In genomic region chr9:3924145-3924544, GRCh38 we compare ENCODE assay signal across 16 cellular contexts.
DNase-seq lines count a peak whose midpoint lies in the region; ATAC-seq and TF ChIP-seq lines count a peak whose summit lies in the region.
"Had no signal": no experiment of that assay in that cellular context is flagged by ENCODE, and none has a peak within 500 bp of the region (broad histone marks: within the 10 kb centered on the region; RNA-seq: fewer than 3 reads in every experiment).

No MANE protein-coding gene starts in this region.

- H3K79me2 ChIP-seq in GM23338 (replicated peaks; ENCODE audit: insufficient read depth) = no peaks in the 10 kb centered on the region
- no peaks in the 10 kb centered on the region for H3K79me2 ChIP-seq in neural progenitor cell (ENCODE audit: low read depth)

- H3K9me3 Mint-ChIP-seq in GM23338 = no peaks in the 10 kb centered on the region
- H3K9me3 Mint-ChIP-seq in WTC11 = 0 out of 2 replicates have a peak, but pooled peaks cover 2% of the 10 kb centered on the region
- H3K9me3 Mint-ChIP-seq in neural progenitor cell = peaks cover 17% of the 10 kb centered on the region
- H3K9me3 Mint-ChIP-seq in activated CD8-positive, alpha-beta T cell treated with anti-CD3 and anti-CD28 coated beads for 36 hours = no peaks in the 10 kb centered on the region

- H3K36me3 ChIP-seq in GM23338 (ENCODE audit: insufficient read depth) (no peaks in the 10 kb centered on the region), neural progenitor cell (peaks cover 11% of the 10 kb centered on the region), heart left ventricle (no peaks in the 10 kb centered on the region)

- H4K20me1 ChIP-seq in GM23338 (replicated peaks; ENCODE audit: insufficient read depth) = no peaks in the 10 kb centered on the region
- no peaks in the 10 kb centered on the region for H4K20me1 ChIP-seq in neural progenitor cell (ENCODE audit: low read depth)

- H3K27ac Mint-ChIP-seq in GM23338 = no peak overlapping the region
- peak overlapping the region; percentile 19; the same call in 1 of the 2 replicates for H3K27ac Mint-ChIP-seq in WTC11
- H3K27ac Mint-ChIP-seq in neural progenitor cell = peak overlapping the region; percentile 69
- H3K27ac Mint-ChIP-seq in activated CD8-positive, alpha-beta T cell treated with anti-CD3 and anti-CD28 coated beads for 36 hours = no peak overlapping the region
- H3K27ac Mint-ChIP-seq: CD4-positive, alpha-beta memory T cell had no signal

- TF ChIP-seq CTCF in GM23338 (conservative IDR thresholded peaks at IDR 0.05; ENCODE audit: low read depth in 2 of 2) (no peak), WTC11 (IDR thresholded peaks at IDR 0.05) (no peak), neural progenitor cell (IDR thresholded peaks at IDR 0.05) (no peak), heart left ventricle (IDR thresholded peaks at IDR 0.05) (no peak)
- TF ChIP-seq CTCF in activated CD8-positive, alpha-beta T cell treated with anti-CD3 and anti-CD28 coated beads for 36 hours (IDR thresholded peaks at IDR 0.05) = no peak

- DNase-seq in GM23338 (ENCODE audit: low spot score) (peak; percentile 38), WTC11 (ENCODE audit: low spot score) (no peak), neural progenitor cell (ENCODE audit: low spot score) (no peak), heart left ventricle (no peak)
- no peak for DNase-seq in activated CD8-positive, alpha-beta T cell treated with anti-CD3 and anti-CD28 coated beads for 36 hours
- DNase-seq: C1 segment of cervical spinal cord; Calu3; CD4-positive, alpha-beta memory T cell; COR-L47; DND-41; GDM1; GOT3; H7; HCEC 1CT had no signal

- TF ChIP-seq POLR2A in heart left ventricle (IDR thresholded peaks at IDR 0.05) = no peak

- H3K4me3 ChIP-seq in GM23338 (no peak overlapping the region), neural progenitor cell (no peak overlapping the region), heart left ventricle (no peak overlapping the region)
- H3K4me3 ChIP-seq: GM12878 had no signal

- H3K36me3 Mint-ChIP-seq in GM23338 (ENCODE audit: low read depth) = no peaks in the 10 kb centered on the region
- no peaks in the 10 kb centered on the region for H3K36me3 Mint-ChIP-seq in WTC11
- peaks cover 60% of the 10 kb centered on the region for H3K36me3 Mint-ChIP-seq in neural progenitor cell
- H3K36me3 Mint-ChIP-seq in activated CD8-positive, alpha-beta T cell treated with anti-CD3 and anti-CD28 coated beads for 36 hours (ENCODE audit: low read depth) = no peaks in the 10 kb centered on the region
- H3K36me3 Mint-ChIP-seq: CD4-positive, alpha-beta memory T cell had no signal

- H2AFZ ChIP-seq in GM23338 = no peak overlapping the region
- no peak overlapping the region for H2AFZ ChIP-seq in neural progenitor cell (replicated peaks)

- H3K27me3 Mint-ChIP-seq in GM23338 (ENCODE audit: insufficient read depth, low read depth, poor library complexity) (peaks cover 3% of the 10 kb centered on the region), WTC11 (ENCODE audit: low read depth) (no peaks in the 10 kb centered on the region; the same call in 1 of the 2 replicates), neural progenitor cell (ENCODE audit: insufficient read depth, low read depth) (peaks cover 2% of the 10 kb centered on the region)
- H3K27me3 Mint-ChIP-seq in activated CD8-positive, alpha-beta T cell treated with anti-CD3 and anti-CD28 coated beads for 36 hours = peaks cover 3% of the 10 kb centered on the region

- H3K4me1 Mint-ChIP-seq in GM23338 (peaks cover 8% of the 10 kb centered on the region; the same call in 2 of the 3 replicates), WTC11 (peaks cover 11% of the 10 kb centered on the region), neural progenitor cell (peaks cover 37% of the 10 kb centered on the region)
- H3K4me1 Mint-ChIP-seq in activated CD8-positive, alpha-beta T cell treated with anti-CD3 and anti-CD28 coated beads for 36 hours (ENCODE audit: low read depth) = no peaks in the 10 kb centered on the region
- H3K4me1 Mint-ChIP-seq: CD4-positive, alpha-beta memory T cell had no signal

- ATAC-seq in GM23338 = peak; percentile 42; the same call in 2 of the 3 replicates
- ATAC-seq in WTC11 = no peak; the same call in none of the 2 replicates
- ATAC-seq in activated CD8-positive, alpha-beta T cell treated with anti-CD3 and anti-CD28 coated beads for 36 hours = no peak
- no peak for ATAC-seq in heart left ventricle
- ATAC-seq in GM19351 (IDR thresholded peaks at IDR 0.05; ENCODE audit: unreplicated experiment) = no peak
- ATAC-seq: GM12878 had no signal

- POLR2A ChIA-PET in WTC11 (lab: Charles Lee) = no interaction called here
- POLR2A ChIA-PET in activated CD8-positive, alpha-beta T cell treated with anti-CD3 and anti-CD28 coated beads for 36 hours (lab: Charles Lee) = no interaction called here

- CTCF ChIA-PET in WTC11 (lab: Charles Lee) = no interaction called here
- CTCF ChIA-PET in activated CD8-positive, alpha-beta T cell treated with anti-CD3 and anti-CD28 coated beads for 36 hours (lab: Charles Lee) = interaction anchor here (0.6 to 1.2 kb wide), 2 partner anchors 191 to 453 kb away, joined by 3 to 4 read pairs; no protein-coding TSS in a partner anchor

- H3K4me2 ChIP-seq in GM23338 = peak overlapping the region; percentile 33
- peak overlapping the region; percentile 35 for H3K4me2 ChIP-seq in neural progenitor cell

- H3K9me2 ChIP-seq in GM23338 (ENCODE audit: insufficient read depth) = no peaks in the 10 kb centered on the region; the same call in 1 of the 2 replicates

- H3K4me1 ChIP-seq in GM23338 (ENCODE audit: insufficient read depth) (no peaks in the 10 kb centered on the region), neural progenitor cell (peaks cover 22% of the 10 kb centered on the region), heart left ventricle (peaks cover 0 to 5% (median 0%) of the 10 kb centered on the region in 12 donors)

- no peak overlapping the region for H3K9ac ChIP-seq in neural progenitor cell

- H3K27me3 ChIP-seq in GM23338 (ENCODE audit: insufficient read depth) (no peaks in the 10 kb centered on the region), neural progenitor cell (no peaks in the 10 kb centered on the region), heart left ventricle (no peaks in the 10 kb centered on the region)

- H3F3A ChIP-seq in GM23338 (replicated peaks; ENCODE audit: low read depth) = no peaks in the 10 kb centered on the region
- H3F3A ChIP-seq in neural progenitor cell (ENCODE audit: low read depth) = peaks cover 3% of the 10 kb centered on the region

- H3K4me3 Mint-ChIP-seq in GM23338 (no peak overlapping the region), WTC11 (no peak overlapping the region), neural progenitor cell (no peak overlapping the region)
- H3K4me3 Mint-ChIP-seq in activated CD8-positive, alpha-beta T cell treated with anti-CD3 and anti-CD28 coated beads for 36 hours = no peak overlapping the region
- H3K4me3 Mint-ChIP-seq: CD4-positive, alpha-beta memory T cell had no signal

- no peak overlapping the region for H3K27ac ChIP-seq in GM23338 (ENCODE audit: low read depth)
- no peak overlapping the region for H3K27ac ChIP-seq in neural progenitor cell
- no peak overlapping the region for H3K27ac ChIP-seq in heart left ventricle

- H3K9me3 ChIP-seq in neural progenitor cell (ENCODE audit: low read depth) (no peaks in the 10 kb centered on the region), heart left ventricle (no peaks in the 10 kb centered on the region)

- intact Hi-C loops in activated CD8-positive, alpha-beta T cell treated with anti-CD3 and anti-CD28 coated beads for 36 hours (cut with micrococcal nuclease) = no loop called here
- intact Hi-C loops in heart left ventricle (cut with DNase I) = no loop called here

TF ChIP-seq in WTC11, 78 proteins besides CTCF, POLR2A, EP300 and RAD21 (continues in another document):
- no peak for TF ChIP-seq HMGA2 (CRISPR knock-in tag; IDR thresholded peaks at IDR 0.05)
- TF ChIP-seq CREB1 (CRISPR knock-in tag; IDR thresholded peaks at IDR 0.05) = no peak
- no peak for TF ChIP-seq NFE2L1 (CRISPR knock-in tag; IDR thresholded peaks at IDR 0.05)
- no peak for TF ChIP-seq SMAD4 (CRISPR knock-in tag; IDR thresholded peaks at IDR 0.05)
- TF ChIP-seq MAX (CRISPR knock-in tag; IDR thresholded peaks at IDR 0.05) = no peak
- TF ChIP-seq FOXJ3 (CRISPR knock-in tag; IDR thresholded peaks at IDR 0.05; ENCODE audit: borderline replicate concordance) = no peak
- TF ChIP-seq ELF4 (CRISPR knock-in tag; IDR thresholded peaks at IDR 0.05; ENCODE audit: low read depth) = no peak
- TF ChIP-seq SOX15 (CRISPR knock-in tag; IDR thresholded peaks at IDR 0.05) = no peak
- no peak for TF ChIP-seq ERG (CRISPR knock-in tag; IDR thresholded peaks at IDR 0.05)
- TF ChIP-seq ZNF671 (CRISPR knock-in tag; IDR thresholded peaks at IDR 0.05) = no peak
- no peak for TF ChIP-seq ZNF263 (CRISPR knock-in tag; IDR thresholded peaks at IDR 0.05; ENCODE audit: low read depth)
- no peak for TF ChIP-seq ZNF512 (CRISPR knock-in tag; IDR thresholded peaks at IDR 0.05; ENCODE audit: borderline replicate concordance)
- no peak for TF ChIP-seq ZNF232 (CRISPR knock-in tag; IDR thresholded peaks at IDR 0.05)

Comparison
In these comparisons a context has a peak if more than half of its experiments do, and no peak if none do; other contexts are left out.
1. H3K27ac Mint-ChIP-seq: peak in WTC11 (single experiment) and neural progenitor cell (single experiment); none in GM23338 (single experiment) and activated CD8-positive, alpha-beta T cell treated with anti-CD3 and anti-CD28 coated beads for 36 hours (single experiment).